ENCODE assay signal across 9 cellular contexts in the genomic region with DNA sequence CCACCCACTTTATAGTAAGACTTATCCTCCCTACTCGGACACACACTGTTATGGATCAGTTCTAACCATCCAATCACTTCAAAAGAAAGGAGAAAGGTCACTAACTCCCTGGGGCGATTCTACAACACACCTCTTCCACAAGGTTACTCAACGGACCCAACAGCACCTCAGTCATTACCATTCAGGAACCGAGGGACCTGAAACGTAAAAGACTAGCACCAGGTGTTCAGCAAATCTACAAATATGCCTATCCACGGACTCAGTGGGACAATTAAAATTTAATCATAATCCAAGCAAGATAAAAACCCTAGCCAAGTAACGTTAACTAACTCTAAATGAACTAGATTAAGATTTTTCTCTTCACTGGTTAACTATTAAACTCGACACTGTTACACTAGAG. TPM values are rescaled to one million over a fixed set of nuclear protein-coding genes. Genes with fewer than 3 reads are reported as not detected.
DNase-seq lines count a peak whose midpoint lies in the region; ATAC-seq and TF ChIP-seq lines count a peak whose summit lies in the region.
"Had no signal": no experiment of that assay in that cellular context is flagged by ENCODE, and none has a peak within 500 bp of the region (broad histone marks: within the 10 kb centered on the region; RNA-seq: fewer than 3 reads in every experiment).

No MANE protein-coding gene starts in this region.

- peaks cover 0 to 8% (median 0%) of the 10 kb centered on the region in 11 donors for H3K9me3 Mint-ChIP-seq in naive thymus-derived CD4-positive, alpha-beta T cell

- peak overlapping the region; percentile 84 to 99 (median 91) for H3K27ac Mint-ChIP-seq in naive thymus-derived CD4-positive, alpha-beta T cell

- CTCF ChIA-PET in naive thymus-derived CD4-positive, alpha-beta T cell (lab: Charles Lee) = interaction anchor here (0.8 kb wide), 1 partner anchor 83 kb away, joined by 3 read pairs; no protein-coding TSS in a partner anchor

- H3K4me3 Mint-ChIP-seq in naive thymus-derived CD4-positive, alpha-beta T cell = peak overlapping the region; percentile 91 to 99 (median 96)

- H3K27me3 ChIP-seq in BE2C = no peaks in the 10 kb centered on the region
- no peaks in the 10 kb centered on the region for H3K27me3 ChIP-seq in naive thymus-derived CD4-positive, alpha-beta T cell (ENCODE audit: control insufficient read depth in 2 of 2, insufficient read depth in 2 of 2, low read length in 2 of 2)

- TF ChIP-seq POLR2A in GM18505 (IDR thresholded peaks at IDR 0.05; ENCODE audit: borderline replicate concordance, extremely low read depth, insufficient read depth, insufficient read length) = no peak

- TF ChIP-seq CTCF in BE2C (IDR thresholded peaks at IDR 0.05; ENCODE audit: low read depth, low read length) (no peak), coronary artery (IDR thresholded peaks at IDR 0.05) (no peak)

- H3K4me3 ChIP-seq in BE2C (ENCODE audit: low read depth, low read length) (peak overlapping the region; percentile 91), coronary artery (peak overlapping the region; percentile 79)
- peak overlapping the region; percentile 87 for H3K4me3 ChIP-seq in naive thymus-derived CD4-positive, alpha-beta T cell (ENCODE audit: low read length)

- ATAC-seq in naive thymus-derived CD4-positive, alpha-beta T cell = no peak
- ATAC-seq in HG03097 (IDR thresholded peaks at IDR 0.05; ENCODE audit: low FRiP score, unreplicated experiment) (no peak), GM18505 (IDR thresholded peaks at IDR 0.05; ENCODE audit: unreplicated experiment) (no peak)

- H3K27me3 Mint-ChIP-seq in naive thymus-derived CD4-positive, alpha-beta T cell = peaks cover 0 to 2% (median 0%) of the 10 kb centered on the region in 5 donors

- intact Hi-C loops in naive thymus-derived CD4-positive, alpha-beta T cell (cut with micrococcal nuclease) = loop anchor here (2.0 to 5.0 kb wide), 5 partner anchors 47 to 1113 kb away; a partner anchor contains a TSS

- DNase-seq in BE2C = no peak
- DNase-seq in LoVo (ENCODE audit: low spot score) = peak; percentile 24
- DNase-seq in coronary artery (ENCODE audit: low spot score) = no peak
- no peak for DNase-seq in naive thymus-derived CD4-positive, alpha-beta T cell
- DNase-seq in NCI-H524 treated with DMSO at 0.1 percent for 48 hours (lab: John Stamatoyannopoulos, UW) = no peak
- no peak for DNase-seq in NCI-H1105 treated with DMSO at 0.1 percent for 48 hours (lab: John Stamatoyannopoulos, UW)

- POLR2A ChIA-PET in naive thymus-derived CD4-positive, alpha-beta T cell (lab: Charles Lee) = interaction anchor here (0.5 to 17.5 kb wide), 18 partner anchors 9 to 227 kb away, joined by 3 to 347 read pairs (median 14); a partner anchor contains a TSS

- peak overlapping the region; percentile 87 to 96 for H3K27ac ChIP-seq in coronary artery
- peak overlapping the region; percentile 92 for H3K27ac ChIP-seq in naive thymus-derived CD4-positive, alpha-beta T cell (ENCODE audit: low read depth, low read length)

- H3K9me3 ChIP-seq in BE2C = no peaks in the 10 kb centered on the region
- no peaks in the 10 kb centered on the region for H3K9me3 ChIP-seq in naive thymus-derived CD4-positive, alpha-beta T cell (ENCODE audit: control insufficient read depth in 2 of 3, low read length in 3 of 3)

- H3K4me1 ChIP-seq in BE2C = no peaks in the 10 kb centered on the region
- H3K4me1 ChIP-seq in naive thymus-derived CD4-positive, alpha-beta T cell (ENCODE audit: control insufficient read depth in 2 of 2, insufficient read depth in 2 of 2, low read length in 2 of 2) = peaks cover 36% of the 10 kb centered on the region in 2 donors

- peaks cover 35% of the 10 kb centered on the region for H3K36me3 ChIP-seq in BE2C
- H3K36me3 ChIP-seq in naive thymus-derived CD4-positive, alpha-beta T cell (ENCODE audit: control insufficient read depth in 2 of 3, insufficient read depth in 3 of 3, low read length in 3 of 3) = peaks cover 23 to 43% (median 31%) of the 10 kb centered on the region in 3 experiments

- peaks cover 0 to 52% (median 38%) of the 10 kb centered on the region in 5 donors for H3K36me3 Mint-ChIP-seq in naive thymus-derived CD4-positive, alpha-beta T cell

- peaks cover 23 to 71% (median 60%) of the 10 kb centered on the region in 7 donors for H3K4me1 Mint-ChIP-seq in naive thymus-derived CD4-positive, alpha-beta T cell

RNA-seq across cellular contexts. Expression of a gene that starts 1.6 kb away (rescaled TPM):
- 53.3 TPM for polyA plus RNA-seq in BE2C (2012; ENCODE audit: insufficient read depth, insufficient read length, low read depth)
- 10 to 100 TPM; 43.4 to 77.5 (median 65.3) TPM for total RNA-seq in naive thymus-derived CD4-positive, alpha-beta T cell
- 1 to 10 TPM; 1.9 TPM for polyA plus RNA-seq in naive thymus-derived CD4-positive, alpha-beta T cell

RNA-seq across cellular contexts. Expression of a gene that starts 2.6 kb away (rescaled TPM):
- polyA plus RNA-seq in BE2C (2012; ENCODE audit: insufficient read depth, insufficient read length, low read depth) = 13.4 TPM
- total RNA-seq in naive thymus-derived CD4-positive, alpha-beta T cell = 10 to 100 TPM; 13.1 to 53.0 (median 47.1) TPM
- polyA plus RNA-seq in naive thymus-derived CD4-positive, alpha-beta T cell = 10 to 100 TPM; 12.0 to 29.3 TPM

RNA-seq across cellular contexts. Expression of a gene that starts 18.2 kb away (rescaled TPM):
- polyA plus RNA-seq in BE2C (2012; ENCODE audit: insufficient read depth, insufficient read length, low read depth) = 15.1 TPM
- not detected for total RNA-seq in naive thymus-derived CD4-positive, alpha-beta T cell
- polyA plus RNA-seq in naive thymus-derived CD4-positive, alpha-beta T cell = not detected
- total RNA-seq: dermis microvascular lymphatic vessel endothelial cell had no signal

RNA-seq across cellular contexts. Expression of a gene that starts 18.5 kb away (rescaled TPM):
- polyA plus RNA-seq in BE2C (2012; ENCODE audit: insufficient read depth, insufficient read length, low read depth) = 159 TPM
- 10 to 100 TPM; 28.4 to 53.9 (median 39.0) TPM for total RNA-seq in naive thymus-derived CD4-positive, alpha-beta T cell
- polyA plus RNA-seq in naive thymus-derived CD4-positive, alpha-beta T cell = 10 to 100 TPM; 57.9 to 63.5 TPM

RNA-seq across cellular contexts. Expression of a gene that starts 28.3 kb away (rescaled TPM):
- polyA plus RNA-seq in BE2C (2012; ENCODE audit: insufficient read depth, insufficient read length, low read depth) = 2.1 TPM
- total RNA-seq in naive thymus-derived CD4-positive, alpha-beta T cell = 10 to 100 TPM in 3 of 5 experiments, 1 to 10 TPM in 2; 6.4 to 24.1 (median 19.0) TPM
- polyA plus RNA-seq in naive thymus-derived CD4-positive, alpha-beta T cell = 1 to 10 TPM; 4.1 to 7.7 TPM
